Comparison of ENCODE assay signal across 17 cellular contexts in the genomic region with DNA sequence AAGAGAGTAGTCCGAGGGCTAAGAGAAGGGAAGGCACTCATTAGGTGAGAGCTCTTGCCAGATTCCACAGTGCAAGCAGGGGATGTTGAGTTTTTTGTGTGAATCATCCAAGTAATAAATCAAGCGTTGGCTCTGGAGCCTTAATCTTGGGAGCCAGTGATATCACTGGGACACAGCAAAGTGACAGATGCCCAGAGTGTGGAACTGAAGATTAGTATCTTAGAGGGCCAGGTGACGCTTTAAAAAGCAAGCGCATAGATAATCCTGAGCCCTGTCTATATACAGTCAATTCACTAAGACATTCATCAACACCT.
DNase-seq lines count a peak whose midpoint lies in the region; ATAC-seq and TF ChIP-seq lines count a peak whose summit lies in the region.
"Had no signal": no experiment of that assay in that cellular context is flagged by ENCODE, and none has a peak within 500 bp of the region (broad histone marks: within the 10 kb centered on the region; RNA-seq: fewer than 3 reads in every experiment).

No MANE protein-coding gene starts in this region.

- POLR2A ChIA-PET in activated CD4-positive, alpha-beta memory T cell treated with anti-CD3 and anti-CD28 coated beads, Interleukin-2, amount 10 ng/mL, durations not matched to agents 7 days and 5 days (lab: Charles Lee): interaction anchor here (0.7 to 2.8 kb wide), 3 partner anchors 48 to 82 kb away, joined by 3 to 8 read pairs (median 3); a partner anchor contains a TSS

- TF ChIP-seq CTCF in RWPE2 (IDR thresholded peaks at IDR 0.05; ENCODE audit: poor library complexity, severe bottlenecking) (no peak), type B pancreatic cell (conservative IDR thresholded peaks at IDR 0.05) (no peak)

- H3K9me3 Mint-ChIP-seq in type B pancreatic cell: peaks cover 11% of the 10 kb centered on the region
- H3K9me3 Mint-ChIP-seq in activated CD4-positive, alpha-beta memory T cell treated with anti-CD3 and anti-CD28 coated beads, Interleukin-2, amount 10 ng/mL, durations not matched to agents 7 days and 5 days: peaks cover 18% of the 10 kb centered on the region

- DNase-seq in DMS 273 (lab: John Stamatoyannopoulos, UW; ENCODE audit: unreplicated experiment) (peak; percentile 40), DMS 273 treated with DMSO at 0.1 percent for 48 hours (lab: John Stamatoyannopoulos, UW) (no peak), RWPE2 (ENCODE audit: low spot score) (no peak), kidney tubule cell (ENCODE audit: low spot score) (peak; percentile 66), type B pancreatic cell (ENCODE audit: extremely low spot score, unreplicated experiment) (no peak), HuH-7 (ENCODE audit: low spot score) (no peak)
- DNase-seq in Jurkat, Clone E6-1 (ENCODE audit: low read depth, low spot score): peak; percentile 45
- no peak for DNase-seq in activated CD4-positive, alpha-beta memory T cell treated with anti-CD3 and anti-CD28 coated beads, Interleukin-2, amount 10 ng/mL, durations not matched to agents 7 days and 5 days
- DNase-seq: activated T-cell treated with anti-CD3 and anti-CD28 coated beads, Interleukin-2, amount 50 U/mL, for 24 hours; NCI-H1092 treated with DMSO at 0.1 percent for 48 hours; right lobe of liver had no signal

- H3K9me3 ChIP-seq in RWPE2 (ENCODE audit: severe bottlenecking): peaks cover 15% of the 10 kb centered on the region
- H3K9me3 ChIP-seq: body of pancreas had no signal

- no peaks in the 10 kb centered on the region for H3K27me3 ChIP-seq in RWPE2 (ENCODE audit: insufficient read depth, poor library complexity, severe bottlenecking)
- H3K27me3 ChIP-seq: body of pancreas, right lobe of liver had no signal

- H3K27ac Mint-ChIP-seq in type B pancreatic cell: no peak overlapping the region
- no peak overlapping the region for H3K27ac Mint-ChIP-seq in activated CD4-positive, alpha-beta memory T cell treated with anti-CD3 and anti-CD28 coated beads, Interleukin-2, amount 10 ng/mL, durations not matched to agents 7 days and 5 days
- H3K27ac Mint-ChIP-seq: activated T-cell treated with anti-CD3 and anti-CD28 coated beads, Interleukin-2, amount 50 U/mL, for 24 hours; WTC11 had no signal

- no peaks in the 10 kb centered on the region for H3K4me1 ChIP-seq in RWPE2 (ENCODE audit: insufficient read depth, poor library complexity, severe bottlenecking)
- H3K4me1 ChIP-seq: right lobe of liver had no signal

- CTCF ChIA-PET in activated CD4-positive, alpha-beta memory T cell treated with anti-CD3 and anti-CD28 coated beads, Interleukin-2, amount 10 ng/mL, durations not matched to agents 7 days and 5 days (lab: Charles Lee): interaction anchor here (1.0 to 2.3 kb wide), 4 partner anchors 10 to 63 kb away, joined by 3 to 13 read pairs (median 4); no protein-coding TSS in a partner anchor

- 0 out of 3 replicates have a peak, but pooled peaks have one; percentile 27 for ATAC-seq in RWPE2 (ENCODE audit: low read depth)
- ATAC-seq: body of pancreas, WTC11 had no signal

- H3K4me3 ChIP-seq in Jurkat, Clone E6-1 (ENCODE audit: low read length): no peak overlapping the region; the same call in 1 of the 2 replicates
- no peak overlapping the region for H3K4me3 ChIP-seq in RWPE2 (ENCODE audit: severe bottlenecking)
- H3K4me3 ChIP-seq: body of pancreas, mucosa of descending colon, right lobe of liver, thoracic aorta had no signal

- no peak overlapping the region for H3K27ac ChIP-seq in RWPE2 (ENCODE audit: poor library complexity, severe bottlenecking)
- H3K27ac ChIP-seq: 22Rv1, body of pancreas, HL-60, right lobe of liver, thoracic aorta had no signal

- no peak overlapping the region for H3K4me3 Mint-ChIP-seq in type B pancreatic cell
- H3K4me3 Mint-ChIP-seq in activated CD4-positive, alpha-beta memory T cell treated with anti-CD3 and anti-CD28 coated beads, Interleukin-2, amount 10 ng/mL, durations not matched to agents 7 days and 5 days: no peak overlapping the region
- H3K4me3 Mint-ChIP-seq: activated T-cell treated with anti-CD3 and anti-CD28 coated beads, Interleukin-2, amount 50 U/mL, for 24 hours; WTC11 had no signal

- H3K36me3 ChIP-seq in RWPE2 (ENCODE audit: low read depth): no peaks in the 10 kb centered on the region
- H3K36me3 ChIP-seq: right lobe of liver, thoracic aorta had no signal

- H3K27me3 Mint-ChIP-seq in type B pancreatic cell: peaks cover 26% of the 10 kb centered on the region
- peaks cover 54% of the 10 kb centered on the region for H3K27me3 Mint-ChIP-seq in activated CD4-positive, alpha-beta memory T cell treated with anti-CD3 and anti-CD28 coated beads, Interleukin-2, amount 10 ng/mL, durations not matched to agents 7 days and 5 days

- H3K36me3 Mint-ChIP-seq in type B pancreatic cell: no peaks in the 10 kb centered on the region
- H3K36me3 Mint-ChIP-seq in activated CD4-positive, alpha-beta memory T cell treated with anti-CD3 and anti-CD28 coated beads, Interleukin-2, amount 10 ng/mL, durations not matched to agents 7 days and 5 days (ENCODE audit: low read depth): peaks cover 17% of the 10 kb centered on the region

- H3K4me1 Mint-ChIP-seq in type B pancreatic cell (ENCODE audit: unreplicated experiment): peaks cover 10% of the 10 kb centered on the region
- peaks cover 22% of the 10 kb centered on the region for H3K4me1 Mint-ChIP-seq in activated CD4-positive, alpha-beta memory T cell treated with anti-CD3 and anti-CD28 coated beads, Interleukin-2, amount 10 ng/mL, durations not matched to agents 7 days and 5 days

Comparison
In these comparisons a context has a peak if more than half of its experiments do, and no peak if none do; other contexts are left out.
1. DNase-seq: peak in DMS 273 (single experiment), Jurkat, Clone E6-1 (single experiment) and kidney tubule cell (single experiment); none in DMS 273 treated with DMSO at 0.1 percent for 48 hours (single experiment), RWPE2 (single experiment), type B pancreatic cell (single experiment), activated CD4-positive, alpha-beta memory T cell treated with anti-CD3 and anti-CD28 coated beads, Interleukin-2, amount 10 ng/mL, durations not matched to agents 7 days and 5 days (single experiment) and HuH-7 (single experiment).